Comparison of ENCODE assay signal across 11 cellular contexts in the genomic region with DNA sequence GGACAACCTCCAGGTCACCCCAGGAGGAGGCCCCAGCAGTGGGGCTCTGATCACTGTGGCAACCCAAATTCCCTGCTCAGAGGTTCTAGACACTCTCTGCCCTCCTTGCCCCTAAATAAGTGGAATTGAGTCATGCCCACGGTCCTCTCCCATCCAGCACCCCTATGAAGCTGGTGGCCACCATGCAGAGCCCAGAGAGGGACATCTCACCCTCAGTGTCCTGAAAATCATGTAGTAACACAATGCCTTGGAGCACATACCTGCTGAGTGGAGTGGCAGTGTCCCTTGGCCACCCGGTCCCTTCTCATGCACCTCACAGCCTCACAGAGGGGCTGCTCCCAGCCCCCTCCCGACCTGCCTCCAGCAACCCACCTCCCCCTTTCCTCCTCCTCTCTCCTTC.
DNase-seq lines count a peak whose midpoint lies in the region; ATAC-seq and TF ChIP-seq lines count a peak whose summit lies in the region.
"Had no signal": no experiment of that assay in that cellular context is flagged by ENCODE, and none has a peak within 500 bp of the region (broad histone marks: within the 10 kb centered on the region; RNA-seq: fewer than 3 reads in every experiment).

No MANE protein-coding gene starts in this region.

- H3K27me3 ChIP-seq in mammary epithelial cell (ENCODE audit: insufficient read depth, low read length): no peaks in the 10 kb centered on the region
- no peaks in the 10 kb centered on the region for H3K27me3 ChIP-seq in naive thymus-derived CD4-positive, alpha-beta T cell (ENCODE audit: control insufficient read depth in 2 of 2, insufficient read depth in 2 of 2, low read length in 2 of 2)

- no peak overlapping the region for H3K4me3 Mint-ChIP-seq in MCF 10A (ENCODE audit: unreplicated experiment)
- peak overlapping the region; percentile 55 to 94 (median 86) for H3K4me3 Mint-ChIP-seq in naive thymus-derived CD4-positive, alpha-beta T cell
- H3K4me3 Mint-ChIP-seq: nephron progenitor cell had no signal

- H3K36me3 Mint-ChIP-seq in MCF 10A (ENCODE audit: insufficient read depth, unreplicated experiment): no peaks in the 10 kb centered on the region
- peaks cover 0 to 1% (median 0%) of the 10 kb centered on the region in 5 donors for H3K36me3 Mint-ChIP-seq in naive thymus-derived CD4-positive, alpha-beta T cell

- dilution Hi-C loops in mammary epithelial cell (cut with HindIII; ENCODE audit: low sequenced_read_pairs): no loop called here

- no peak for ATAC-seq in naive thymus-derived CD4-positive, alpha-beta T cell
- ATAC-seq in GM18519 (IDR thresholded peaks at IDR 0.05; ENCODE audit: low FRiP score, unreplicated experiment): no peak
- ATAC-seq: SK-N-SH treated with all-trans-retinoic acid at 6 μM for 48 hours had no signal

- peaks cover 45% of the 10 kb centered on the region for H3K4me1 ChIP-seq in mammary epithelial cell (ENCODE audit: insufficient read depth, low read length)
- peaks cover 0 to 20% of the 10 kb centered on the region in 2 donors for H3K4me1 ChIP-seq in naive thymus-derived CD4-positive, alpha-beta T cell (ENCODE audit: control insufficient read depth in 2 of 2, insufficient read depth in 2 of 2, low read length in 2 of 2)

- in situ Hi-C loops in mammary epithelial cell (cut with MboI; ENCODE audit: low sequenced_read_pairs in 2 of 2): no loop called here
- in situ Hi-C loops in GM13977 (cut with MboI; ENCODE audit: low pct_unique_long_range_greater_than_20kb, low sequenced_read_pairs, unreplicated experiment): no loop called here

- H3K9me3 Mint-ChIP-seq in MCF 10A (ENCODE audit: unreplicated experiment): no peaks in the 10 kb centered on the region
- peaks cover 0 to 1% (median 0%) of the 10 kb centered on the region in 11 donors for H3K9me3 Mint-ChIP-seq in naive thymus-derived CD4-positive, alpha-beta T cell
- H3K9me3 Mint-ChIP-seq: nephron progenitor cell had no signal

- H3K4me3 ChIP-seq in mammary epithelial cell (replicated peaks in 1 of 3; ENCODE audit: insufficient read depth in 1 of 3, low read depth in 2 of 3, low read length in 3 of 3): no peak overlapping the region
- H3K4me3 ChIP-seq in naive thymus-derived CD4-positive, alpha-beta T cell (ENCODE audit: low read length): no peak overlapping the region

- no peaks in the 10 kb centered on the region for H3K9me3 ChIP-seq in mammary epithelial cell (replicated peaks; ENCODE audit: insufficient read depth, low read length)
- H3K9me3 ChIP-seq in naive thymus-derived CD4-positive, alpha-beta T cell (ENCODE audit: control insufficient read depth in 2 of 3, low read length in 3 of 3): no peaks in the 10 kb centered on the region

- H3K27ac Mint-ChIP-seq in MCF 10A (ENCODE audit: low read depth, unreplicated experiment): peak overlapping the region; percentile 84
- peak overlapping the region in 8 of 9 donors; percentile 53 to 94 (median 88) for H3K27ac Mint-ChIP-seq in naive thymus-derived CD4-positive, alpha-beta T cell

- no peaks in the 10 kb centered on the region for H4K20me1 ChIP-seq in mammary epithelial cell (ENCODE audit: insufficient read depth, low read length)

- POLR2A ChIA-PET in MCF 10A (lab: Yijun Ruan, JAX): interaction anchor here (0.9 to 3.3 kb wide), 9 partner anchors 10 to 252 kb away, joined by 3 to 15 read pairs (median 4); a partner anchor contains a TSS
- POLR2A ChIA-PET in naive thymus-derived CD4-positive, alpha-beta T cell (lab: Charles Lee): interaction anchor here (0.7 to 1.6 kb wide), 4 partner anchors 10 to 43 kb away, joined by 3 to 6 read pairs (median 3); no protein-coding TSS in a partner anchor

- CTCF ChIA-PET in MCF 10A (lab: Yijun Ruan, JAX) (no interaction called here), mammary epithelial cell (lab: Charles Lee; ENCODE audit: low non-redundant PET) (interaction anchor here (0.7 kb wide), 1 partner anchor 80 kb away, joined by 3 read pairs; no protein-coding TSS in a partner anchor)
- CTCF ChIA-PET in naive thymus-derived CD4-positive, alpha-beta T cell (lab: Charles Lee): no interaction called here

- H3K27ac ChIP-seq in mammary epithelial cell (ENCODE audit: insufficient read depth, low read depth, low read length) (no peak overlapping the region), caudate nucleus (ENCODE audit: low read depth, low read length) (peak overlapping the region; percentile 41)
- no peak overlapping the region for H3K27ac ChIP-seq in naive thymus-derived CD4-positive, alpha-beta T cell (ENCODE audit: low read depth, low read length)

- H3K4me2 ChIP-seq in mammary epithelial cell (ENCODE audit: insufficient read depth, low read depth, low read length): no peak overlapping the region

- H3K9ac ChIP-seq in mammary epithelial cell (ENCODE audit: insufficient read depth, low read length): no peak overlapping the region

- H2AFZ ChIP-seq in mammary epithelial cell (ENCODE audit: low read depth, low read length): no peak overlapping the region

- BruUV-seq in MCF 10A (replicated peaks; lab: Mats Ljungman, UMichigan) (no TSS peak), mammary epithelial cell (replicated peaks; lab: Mats Ljungman, UMichigan) (no TSS peak)

- H3K36me3 ChIP-seq in mammary epithelial cell (ENCODE audit: insufficient read depth, low read length): no peaks in the 10 kb centered on the region
- H3K36me3 ChIP-seq in naive thymus-derived CD4-positive, alpha-beta T cell (ENCODE audit: control insufficient read depth in 2 of 3, insufficient read depth in 3 of 3, low read length in 3 of 3): no peaks in the 10 kb centered on the region

- no peak for TF ChIP-seq CTCF in MCF 10A (IDR thresholded peaks at IDR 0.05; ENCODE audit: unreplicated experiment)
- TF ChIP-seq CTCF in mammary epithelial cell (conservative IDR thresholded peaks at IDR 0.05 in 1 of 2, IDR thresholded peaks at IDR 0.05 in 1 of 2; ENCODE audit: extremely low read depth in 1 of 2, insufficient read depth in 1 of 2, low read depth in 1 of 2, low read length in 2 of 2): no peak
- no peak for TF ChIP-seq CTCF in GM13977 (IDR thresholded peaks at IDR 0.05; ENCODE audit: extremely low read depth, insufficient read depth, missing control alignments)

- intact Hi-C loops in MCF 10A (cut with micrococcal nuclease): no loop called here
- intact Hi-C loops in mammary epithelial cell (cut with micrococcal nuclease): no loop called here
- intact Hi-C loops in naive thymus-derived CD4-positive, alpha-beta T cell (cut with micrococcal nuclease): loop anchor here in 1 of 2 donors (5.0 kb wide), 1 partner anchor 36 kb away; no protein-coding TSS in a partner anchor

- no peaks in the 10 kb centered on the region for H3K79me2 ChIP-seq in mammary epithelial cell (ENCODE audit: insufficient read depth, low read length)

- peaks cover 52% of the 10 kb centered on the region for H3K4me1 Mint-ChIP-seq in MCF 10A (ENCODE audit: insufficient read depth, unreplicated experiment)
- H3K4me1 Mint-ChIP-seq in naive thymus-derived CD4-positive, alpha-beta T cell: peaks cover 32 to 54% (median 46%) of the 10 kb centered on the region in 7 donors

- 100% methylated on average over 1 of the region's 3 CpGs for WGBS in mammary epithelial cell (ENCODE audit: low coverage, missing lambda C conversion rate)

- DNase-seq in MCF 10A (ENCODE audit: unreplicated experiment) (no peak), mammary epithelial cell (no peak), caudate nucleus (lab: John Stamatoyannopoulos, UW) (no peak), ureter (ENCODE audit: low spot score) (peak; percentile 39), GM13977 (ENCODE audit: low spot score) (no peak), kidney glomerular epithelial cell (lab: John Stamatoyannopoulos, UW) (no peak)
- DNase-seq in naive thymus-derived CD4-positive, alpha-beta T cell: peak in 1 of 9 donors; percentile 17
- DNase-seq: EL, nephron progenitor cell had no signal

- H3K27me3 Mint-ChIP-seq in MCF 10A (ENCODE audit: insufficient read depth, unreplicated experiment): no peaks in the 10 kb centered on the region
- peaks cover 0 to 15% (median 0%) of the 10 kb centered on the region in 5 donors for H3K27me3 Mint-ChIP-seq in naive thymus-derived CD4-positive, alpha-beta T cell
